ENCODE assay signal across 10 cellular contexts in genomic region chrX:68832516-68833447, GRCh38. TPM values are rescaled to one million over a fixed set of nuclear protein-coding genes. Genes with fewer than 3 reads are reported as not detected.
DNase-seq lines count a peak whose midpoint lies in the region; ATAC-seq and TF ChIP-seq lines count a peak whose summit lies in the region.
"Had no signal": no experiment of that assay in that cellular context is flagged by ENCODE, and none has a peak within 500 bp of the region (broad histone marks: within the 10 kb centered on the region; RNA-seq: fewer than 3 reads in every experiment).

No MANE protein-coding gene starts in this region.

- no peak for TF ChIP-seq POLR2A in gastroesophageal sphincter (IDR thresholded peaks at IDR 0.05)

- H3K36me3 Mint-ChIP-seq in HFFc6 (ENCODE audit: low read depth), result no peaks in the 10 kb centered on the region
- H3K36me3 Mint-ChIP-seq: activated naive CD4-positive, alpha-beta T cell treated with anti-CD3 and anti-CD28 coated beads, Interleukin-2, amount 50 U/mL, for 24 hours had no signal

- H3K4me3 ChIP-seq in brain microvascular endothelial cell (ENCODE audit: low read depth, low read length), result peak overlapping the region; percentile 26
- H3K4me3 ChIP-seq in skin epidermis, result peak overlapping the region; percentile 63 to 88 (median 72)
- peak overlapping the region in 1 of 2 donors; percentile 75 for H3K4me3 ChIP-seq in gastroesophageal sphincter

- no peak overlapping the region for H3K27ac ChIP-seq in brain microvascular endothelial cell
- peak overlapping the region in 20 of 21 experiments; percentile 26 to 95 (median 87) for H3K27ac ChIP-seq in skin epidermis
- H3K27ac ChIP-seq in gastroesophageal sphincter, result peak overlapping the region in 2 of 4 donors; percentile 84 to 86

- H3K4me3 Mint-ChIP-seq in HFFc6, result peak overlapping the region; percentile 59; the same call in 1 of the 2 replicates

- WGBS in gastroesophageal sphincter (ENCODE audit: low coverage in 1 of 2), 2 donors, result no CpG with 5 or more reads among the region's 12 CpGs

- peaks cover 0 to 48% (median 10%) of the 10 kb centered on the region in 3 donors for H3K4me1 ChIP-seq in gastroesophageal sphincter

- H3K4me1 Mint-ChIP-seq in HFFc6 (ENCODE audit: low read depth), result peaks cover 18% of the 10 kb centered on the region

- no peaks in the 10 kb centered on the region for H3K9me3 ChIP-seq in gastroesophageal sphincter

- no peaks in the 10 kb centered on the region for H3K9me3 Mint-ChIP-seq in HFFc6
- H3K9me3 Mint-ChIP-seq: activated naive CD4-positive, alpha-beta T cell treated with anti-CD3 and anti-CD28 coated beads, Interleukin-2, amount 50 U/mL, for 24 hours had no signal

- H3K36me3 ChIP-seq in brain microvascular endothelial cell (replicated peaks) (no peaks in the 10 kb centered on the region), gastroesophageal sphincter (no peaks in the 10 kb centered on the region)

- ATAC-seq in HG02973 (IDR thresholded peaks at IDR 0.05; ENCODE audit: unreplicated experiment), result no peak
- no peak for ATAC-seq in gastroesophageal sphincter

- DNase-seq in HFFc6 (no peak), brain microvascular endothelial cell (no peak), left kidney (ENCODE audit: low read depth, low spot score) (peak; percentile 30), DMS153 treated with DMSO at 0.1 percent for 48 hours (lab: John Stamatoyannopoulos, UW; ENCODE audit: unreplicated experiment) (no peak)
- no peak for DNase-seq in stimulated activated CD8-positive, alpha-beta memory T cell treated with anti-CD3 and anti-CD28 coated beads, Interleukin-4, amount 100 ng/mL, for 48 hours
- DNase-seq: stimulated activated CD4-positive, alpha-beta T cell treated with anti-CD3 and anti-CD28 coated beads, Interleukin-2, amount 100 ng/mL, for 48 hours had no signal

- H3K27me3 Mint-ChIP-seq in HFFc6 (ENCODE audit: insufficient read depth), result no peaks in the 10 kb centered on the region
- H3K27me3 Mint-ChIP-seq: activated naive CD4-positive, alpha-beta T cell treated with anti-CD3 and anti-CD28 coated beads, Interleukin-2, amount 50 U/mL, for 24 hours had no signal

- peak overlapping the region; percentile 79; the same call in 1 of the 2 replicates for H3K27ac Mint-ChIP-seq in HFFc6
- H3K27ac Mint-ChIP-seq: activated naive CD4-positive, alpha-beta T cell treated with anti-CD3 and anti-CD28 coated beads, Interleukin-2, amount 50 U/mL, for 24 hours had no signal

- in situ Hi-C loops in brain microvascular endothelial cell (cut with HindIII; ENCODE audit: low pct_ligation_motif_present, low sequenced_read_pairs), result no loop called here

- H3K27me3 ChIP-seq in brain microvascular endothelial cell (replicated peaks), result no peaks in the 10 kb centered on the region
- no peaks in the 10 kb centered on the region for H3K27me3 ChIP-seq in gastroesophageal sphincter

- no peak for TF ChIP-seq EP300 in gastroesophageal sphincter (IDR thresholded peaks at IDR 0.05)

- TF ChIP-seq CTCF in HFFc6 (IDR thresholded peaks at IDR 0.05) (no peak), brain microvascular endothelial cell (IDR thresholded peaks at IDR 0.05; ENCODE audit: low read depth, low read length, missing control alignments) (no peak), gastroesophageal sphincter (IDR thresholded peaks at IDR 0.05) (no peak)

RNA-seq across cellular contexts. Expression of gene EFNB1, which starts 4.0 kb away (rescaled TPM):
- 1 to 10 TPM; 4.2 to 4.8 (median 4.5) TPM for total RNA-seq in HFFc6 (2021; fragmentation: NEBNext Ultra II Directional; extraction: Animal tissue kit (Norgen Biotek cat#: 25700))
- 10 to 100 TPM; 17.5 to 36.0 (median 28.5) TPM for total RNA-seq in gastroesophageal sphincter
